13 cellular contexts compared by ENCODE assay signal in the genomic region with DNA sequence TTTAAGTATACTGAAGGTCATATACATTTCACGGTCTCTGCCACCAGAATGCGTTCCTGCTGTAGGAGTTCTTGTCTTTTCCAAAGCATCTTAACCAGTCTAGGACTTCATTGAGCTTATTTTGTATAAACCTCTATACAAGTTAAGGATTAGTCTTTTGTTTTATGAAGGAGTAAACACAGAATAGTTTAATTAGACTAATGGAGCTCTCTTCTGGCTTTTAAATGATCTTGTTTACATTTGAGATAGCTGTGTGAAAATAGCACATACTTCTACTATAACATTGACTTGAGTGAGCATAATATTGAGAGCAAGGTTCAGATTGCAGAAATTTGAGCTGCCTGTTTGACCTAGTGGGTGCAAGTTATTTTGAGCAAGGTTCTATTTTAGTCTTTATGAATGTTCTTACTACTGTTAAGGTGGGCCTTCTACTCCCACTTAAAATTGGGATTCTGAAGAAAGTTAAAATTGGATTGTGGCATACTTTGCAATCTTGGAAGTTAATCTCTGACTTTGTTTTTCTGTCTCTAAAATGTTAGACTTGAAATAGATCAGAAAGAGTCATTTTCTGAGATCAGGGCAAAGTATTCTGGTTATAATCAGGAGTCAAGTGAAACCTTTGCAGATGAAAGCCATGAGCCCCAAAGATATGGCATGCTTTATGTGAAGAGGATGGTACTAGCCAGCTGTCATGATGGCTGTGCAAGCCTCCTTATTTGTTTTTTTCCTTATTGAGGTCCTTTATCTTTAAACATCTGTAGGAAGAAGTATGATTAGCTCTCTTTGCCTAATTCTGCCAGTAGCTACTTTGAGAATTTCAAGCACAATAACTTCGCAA. TPM values are rescaled to one million over a fixed set of nuclear protein-coding genes. Genes with fewer than 3 reads are reported as not detected.
DNase-seq lines count a peak whose midpoint lies in the region; ATAC-seq and TF ChIP-seq lines count a peak whose summit lies in the region.
"Had no signal": no experiment of that assay in that cellular context is flagged by ENCODE, and none has a peak within 500 bp of the region (broad histone marks: within the 10 kb centered on the region; RNA-seq: fewer than 3 reads in every experiment).

No MANE protein-coding gene starts in this region.

- no peaks in the 10 kb centered on the region for H4K20me1 ChIP-seq in SK-N-SH (ENCODE audit: insufficient read depth)

- TF ChIP-seq EP300 in SK-N-SH (IDR thresholded peaks at IDR 0.05; ENCODE audit: borderline replicate concordance in 1 of 2, low read depth in 1 of 2, low read length in 1 of 2) = peak in 1 of 2 experiments; percentile 31; a peak in 1 of 4 replicates

- H3K79me2 ChIP-seq in SK-N-SH (ENCODE audit: insufficient read depth) = peaks cover 14% of the 10 kb centered on the region; the same call in 1 of the 2 replicates

- CTCF ChIA-PET in SK-N-SH (lab: Yijun Ruan, JAX) = interaction anchor here (1.0 to 9.0 kb wide), 11 partner anchors 9 to 333 kb away, joined by 3 to 126 read pairs (median 20); partner anchors contain the start of gene TGM2

- H3K9me3 Mint-ChIP-seq in type B pancreatic cell = no peaks in the 10 kb centered on the region

- no peak overlapping the region for H2AFZ ChIP-seq in SK-N-SH (ENCODE audit: low read depth)

- H3K4me1 Mint-ChIP-seq in type B pancreatic cell (ENCODE audit: unreplicated experiment) = peaks cover 35% of the 10 kb centered on the region

- H3K36me3 ChIP-seq in SK-N-SH (replicated peaks in 1 of 2; ENCODE audit: control insufficient read depth in 1 of 2, insufficient read depth in 2 of 2, low read length in 1 of 2) = peaks cover 39 to 60% of the 10 kb centered on the region in 2 experiments

- peaks cover 10 to 22% of the 10 kb centered on the region in 2 experiments; a peak in 3 of 4 replicates for H3K4me1 ChIP-seq in SK-N-SH (ENCODE audit: control insufficient read depth in 1 of 2, insufficient read depth in 2 of 2, low read depth in 1 of 2, low read length in 1 of 2)

- DNase-seq in SK-N-SH = no peak
- DNase-seq in fibroblast of gingiva (ENCODE audit: low read depth) = peak; percentile 50
- DNase-seq in myocyte (ENCODE audit: low read depth) = peak; percentile 44
- no peak for DNase-seq in type B pancreatic cell (ENCODE audit: extremely low spot score, unreplicated experiment)
- DNase-seq in activated T-cell treated with anti-CD3 and anti-CD28 coated beads, Interleukin-2, amount 50 U/mL, for 1 hour = no peak
- no peak for DNase-seq in T-helper 9 cell
- DNase-seq: KG1, mucosa of descending colon, NCI-H146, thyroid gland had no signal

- H3K36me3 Mint-ChIP-seq in type B pancreatic cell = peaks cover 65% of the 10 kb centered on the region

- H3K4me3 Mint-ChIP-seq in type B pancreatic cell = no peak overlapping the region

- no peak overlapping the region for H3K4me2 ChIP-seq in SK-N-SH

- peak overlapping the region; percentile 21 for H3K27ac Mint-ChIP-seq in type B pancreatic cell

- H3K9ac ChIP-seq in SK-N-SH = no peak overlapping the region

- no peaks in the 10 kb centered on the region for H3K9me3 ChIP-seq in SK-N-SH
- H3K9me3 ChIP-seq: mucosa of descending colon, thyroid gland had no signal

- no peaks in the 10 kb centered on the region for H3K9me2 ChIP-seq in SK-N-SH

- ATAC-seq in SK-N-SH treated with all-trans-retinoic acid at 6 μM for 48 hours (no peak), HG03108 (IDR thresholded peaks at IDR 0.05; ENCODE audit: unreplicated experiment) (no peak)
- ATAC-seq: mucosa of descending colon had no signal

- no peaks in the 10 kb centered on the region for H3K27me3 Mint-ChIP-seq in type B pancreatic cell

- TF ChIP-seq RAD21 in SK-N-SH (IDR thresholded peaks at IDR 0.05; ENCODE audit: low read length) = no peak

- TF ChIP-seq CTCF in SK-N-SH (IDR thresholded peaks at IDR 0.05) = no peak
- no peak for TF ChIP-seq CTCF in type B pancreatic cell (conservative IDR thresholded peaks at IDR 0.05)

- H3K4me3 ChIP-seq in SK-N-SH (ENCODE audit: low read depth in 2 of 2, low read length in 1 of 2) = no peak overlapping the region
- H3K4me3 ChIP-seq: mucosa of descending colon, skin epidermis, thyroid gland had no signal

- H3K27me3 ChIP-seq in SK-N-SH (ENCODE audit: insufficient read depth) = no peaks in the 10 kb centered on the region
- H3K27me3 ChIP-seq: thyroid gland had no signal

- H3K27ac ChIP-seq in SK-N-SH (ENCODE audit: low read depth in 2 of 2, low read length in 1 of 2) = peak overlapping the region; percentile 6 to 74; a peak in 2 of 4 replicates
- H3K27ac ChIP-seq: skin epidermis, thyroid gland had no signal

- POLR2A ChIA-PET in SK-N-SH (lab: Yijun Ruan, JAX) = no interaction called here

- peaks cover 20% of the 10 kb centered on the region for H3F3A ChIP-seq in SK-N-SH (replicated peaks; ENCODE audit: insufficient read depth)

- 97% methylated on average over 3 of the region's 3 CpGs for WGBS in SK-N-SH (ENCODE audit: low lambda C conversion rate)

TF ChIP-seq in SK-N-SH, 30 proteins besides CTCF, POLR2A, EP300 and RAD21 (continues in another document):
- TF ChIP-seq, protein P1, sequence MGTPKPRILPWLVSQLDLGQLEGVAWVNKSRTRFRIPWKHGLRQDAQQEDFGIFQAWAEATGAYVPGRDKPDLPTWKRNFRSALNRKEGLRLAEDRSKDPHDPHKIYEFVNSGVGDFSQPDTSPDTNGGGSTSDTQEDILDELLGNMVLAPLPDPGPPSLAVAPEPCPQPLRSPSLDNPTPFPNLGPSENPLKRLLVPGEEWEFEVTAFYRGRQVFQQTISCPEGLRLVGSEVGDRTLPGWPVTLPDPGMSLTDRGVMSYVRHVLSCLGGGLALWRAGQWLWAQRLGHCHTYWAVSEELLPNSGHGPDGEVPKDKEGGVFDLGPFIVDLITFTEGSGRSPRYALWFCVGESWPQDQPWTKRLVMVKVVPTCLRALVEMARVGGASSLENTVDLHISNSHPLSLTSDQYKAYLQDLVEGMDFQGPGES (IDR thresholded peaks at IDR 0.05; ENCODE audit: low read depth, low read length) = no peak
- TF ChIP-seq POLR2AphosphoS5 (IDR thresholded peaks at IDR 0.05; ENCODE audit: low read depth, low read length) (no peak), FOXM1 (IDR thresholded peaks at IDR 0.05; ENCODE audit: low read depth) (no peak), MEF2A (IDR thresholded peaks at IDR 0.05; ENCODE audit: borderline replicate concordance, low read depth) (no peak)

TF ChIP-seq in SK-N-SH treated with all-trans-retinoic acid at 6 μM for 48 hours, 23 proteins besides CTCF, POLR2A, EP300 and RAD21 (continues in another document):
- no peak for TF ChIP-seq GLIS3 (CRISPR knock-in tag; IDR thresholded peaks at IDR 0.05)
- no peak for TF ChIP-seq ESRRG (CRISPR knock-in tag; IDR thresholded peaks at IDR 0.05)
- TF ChIP-seq ZC3H10 (CRISPR knock-in tag; IDR thresholded peaks at IDR 0.05) = no peak
- TF ChIP-seq, protein P2, sequence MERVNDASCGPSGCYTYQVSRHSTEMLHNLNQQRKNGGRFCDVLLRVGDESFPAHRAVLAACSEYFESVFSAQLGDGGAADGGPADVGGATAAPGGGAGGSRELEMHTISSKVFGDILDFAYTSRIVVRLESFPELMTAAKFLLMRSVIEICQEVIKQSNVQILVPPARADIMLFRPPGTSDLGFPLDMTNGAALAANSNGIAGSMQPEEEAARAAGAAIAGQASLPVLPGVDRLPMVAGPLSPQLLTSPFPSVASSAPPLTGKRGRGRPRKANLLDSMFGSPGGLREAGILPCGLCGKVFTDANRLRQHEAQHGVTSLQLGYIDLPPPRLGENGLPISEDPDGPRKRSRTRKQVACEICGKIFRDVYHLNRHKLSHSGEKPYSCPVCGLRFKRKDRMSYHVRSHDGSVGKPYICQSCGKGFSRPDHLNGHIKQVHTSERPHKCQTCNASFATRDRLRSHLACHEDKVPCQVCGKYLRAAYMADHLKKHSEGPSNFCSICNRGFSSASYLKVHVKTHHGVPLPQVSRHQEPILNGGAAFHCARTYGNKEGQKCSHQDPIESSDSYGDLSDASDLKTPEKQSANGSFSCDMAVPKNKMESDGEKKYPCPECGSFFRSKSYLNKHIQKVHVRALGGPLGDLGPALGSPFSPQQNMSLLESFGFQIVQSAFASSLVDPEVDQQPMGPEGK (CRISPR knock-in tag; IDR thresholded peaks at IDR 0.05; ENCODE audit: borderline replicate concordance) = no peak
- no peak for TF ChIP-seq CSDC2 (CRISPR knock-in tag; IDR thresholded peaks at IDR 0.05)
- no peak for TF ChIP-seq ISL1 (CRISPR knock-in tag; IDR thresholded peaks at IDR 0.05)
- no peak for TF ChIP-seq SNAI2 (CRISPR knock-in tag; IDR thresholded peaks at IDR 0.05)
- TF ChIP-seq, protein P3, sequence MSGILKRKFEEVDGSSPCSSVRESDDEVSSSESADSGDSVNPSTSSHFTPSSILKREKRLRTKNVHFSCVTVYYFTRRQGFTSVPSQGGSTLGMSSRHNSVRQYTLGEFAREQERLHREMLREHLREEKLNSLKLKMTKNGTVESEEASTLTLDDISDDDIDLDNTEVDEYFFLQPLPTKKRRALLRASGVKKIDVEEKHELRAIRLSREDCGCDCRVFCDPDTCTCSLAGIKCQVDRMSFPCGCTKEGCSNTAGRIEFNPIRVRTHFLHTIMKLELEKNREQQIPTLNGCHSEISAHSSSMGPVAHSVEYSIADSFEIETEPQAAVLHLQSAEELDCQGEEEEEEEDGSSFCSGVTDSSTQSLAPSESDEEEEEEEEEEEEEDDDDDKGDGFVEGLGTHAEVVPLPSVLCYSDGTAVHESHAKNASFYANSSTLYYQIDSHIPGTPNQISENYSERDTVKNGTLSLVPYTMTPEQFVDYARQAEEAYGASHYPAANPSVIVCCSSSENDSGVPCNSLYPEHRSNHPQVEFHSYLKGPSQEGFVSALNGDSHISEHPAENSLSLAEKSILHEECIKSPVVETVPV (CRISPR knock-in tag; IDR thresholded peaks at IDR 0.05) = no peak
- no peak for TF ChIP-seq BACH2 (CRISPR knock-in tag; IDR thresholded peaks at IDR 0.05; ENCODE audit: borderline replicate concordance)
- TF ChIP-seq PPARA (CRISPR knock-in tag; IDR thresholded peaks at IDR 0.05; ENCODE audit: borderline replicate concordance) = no peak

RNA-seq across cellular contexts. Expression of gene RPRD1B, which starts 41.8 kb away (rescaled TPM):
- polyA plus RNA-seq in SK-N-SH (2012; rRNA removed) = 11.8 and 13.3 TPM in 2 replicates
- polyA plus RNA-seq in SK-N-SH (2012; cell fraction: cytosol; rRNA removed) = 12.9 and 14.0 TPM in 2 replicates
- polyA plus RNA-seq in SK-N-SH (2012; cell fraction: nucleus; rRNA removed) = 17.2 and 23.2 TPM in 2 replicates
- total RNA-seq in myocyte (24.2 and 24.3 TPM in 2 replicates), type B pancreatic cell (ENCODE audit: low replicate concordance) (29.7 and 41.9 TPM in 2 replicates)
- 15.0 TPM for polyA plus RNA-seq in myocyte (2012)

RNA-seq across cellular contexts. Expression of gene TTI1, which starts 42.1 kb away (rescaled TPM):
- 14.7 and 15.6 TPM in 2 replicates for polyA plus RNA-seq in SK-N-SH (2012; rRNA removed)
- polyA plus RNA-seq in SK-N-SH (2012; cell fraction: cytosol; rRNA removed) = 10.3 and 12.2 TPM in 2 replicates
- polyA plus RNA-seq in SK-N-SH (2012; cell fraction: nucleus; rRNA removed) = 14.8 and 19.5 TPM in 2 replicates
- total RNA-seq in myocyte = 20.0 and 21.8 TPM in 2 replicates
- polyA plus RNA-seq in myocyte (2012) = 10.2 TPM
- total RNA-seq in type B pancreatic cell (ENCODE audit: low replicate concordance) = 25.1 and 43.8 TPM in 2 replicates

Comparison
In these comparisons a context has a peak if more than half of its experiments do, and no peak if none do; other contexts are left out.
1. DNase-seq: peak in fibroblast of gingiva (single experiment) and myocyte (single experiment); none in SK-N-SH (single experiment), type B pancreatic cell (single experiment), activated T-cell treated with anti-CD3 and anti-CD28 coated beads, Interleukin-2, amount 50 U/mL, for 1 hour (single experiment) and T-helper 9 cell (single experiment).